ENCODE assay signal across 8 cellular contexts in the genomic region with DNA sequence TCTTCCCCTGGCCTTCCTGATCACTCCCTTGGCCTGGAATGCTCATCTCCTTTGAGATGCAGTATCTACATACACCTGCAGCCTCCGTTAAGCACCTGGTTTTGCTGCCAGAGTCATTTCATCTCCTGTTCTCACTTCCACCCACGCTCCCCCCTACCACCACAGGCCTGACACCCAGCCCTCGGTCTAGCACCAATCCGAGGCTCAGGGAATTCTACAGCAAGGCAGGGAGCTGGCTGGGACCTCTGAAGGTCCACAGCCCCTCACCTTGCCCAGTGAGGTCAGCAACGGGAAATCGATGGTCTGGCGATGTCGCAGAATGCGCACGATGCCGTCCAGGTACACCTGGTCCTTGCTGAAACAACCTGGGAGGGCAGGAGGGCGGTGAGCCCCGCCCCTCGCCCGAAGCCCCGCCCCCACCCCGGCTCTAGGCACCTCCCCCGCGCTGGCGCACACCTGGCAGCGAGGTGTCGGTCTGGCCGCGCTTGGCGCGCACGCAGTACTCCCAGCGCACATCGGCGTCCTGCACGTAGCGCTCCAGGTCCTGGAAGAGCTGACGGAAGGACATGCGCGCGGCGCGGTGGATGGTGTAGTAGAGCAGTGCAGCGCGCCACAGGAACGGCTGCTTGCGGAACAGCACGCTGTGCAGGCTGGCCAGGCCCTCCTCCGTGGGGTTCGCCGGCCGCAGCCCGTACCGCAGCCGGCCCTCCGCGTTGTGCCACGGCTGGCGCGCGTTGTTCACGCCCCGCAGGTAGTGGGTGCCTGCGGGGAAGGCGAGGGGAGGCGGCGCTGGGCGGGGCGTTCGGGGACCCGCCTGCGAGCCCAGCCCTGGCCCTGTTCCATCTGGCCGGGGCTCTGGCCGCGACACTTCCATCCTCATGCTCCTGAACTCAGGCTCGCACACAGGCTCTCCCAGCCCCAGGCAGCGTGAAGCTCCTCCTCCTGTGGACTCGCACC. TPM values are rescaled to one million over a fixed set of nuclear protein-coding genes. Genes with fewer than 3 reads are reported as not detected.
DNase-seq lines count a peak whose midpoint lies in the region; ATAC-seq and TF ChIP-seq lines count a peak whose summit lies in the region.

No MANE protein-coding gene starts in this region.

- DNase-seq in COR-L47 (lab: John Stamatoyannopoulos, UW) (peak; percentile 92), NCI-H1092 treated with DMSO at 0.1 percent for 48 hours (lab: John Stamatoyannopoulos, UW) (peak; percentile 47), lung microvascular endothelial cell (ENCODE audit: low read depth in 2 of 2) (peak; percentile 62 to 76), tibial nerve (ENCODE audit: low spot score in 2 of 2) (no peak)
- DNase-seq in activated CD4-positive, alpha-beta T cell treated with anti-CD3 and anti-CD28 coated beads, Interleukin-2, amount 10 ng/mL, durations not matched to agents 24 days and 14 days, result peak; percentile 90
- peak; percentile 18 for DNase-seq in effector CD8-positive, alpha-beta T cell (lab: John Stamatoyannopoulos, UW)

- H3K4me1 Mint-ChIP-seq in activated CD4-positive, alpha-beta T cell treated with anti-CD3 and anti-CD28 coated beads, Interleukin-2, amount 10 ng/mL, durations not matched to agents 24 days and 14 days, result peaks cover 43% of the 10 kb centered on the region

- peaks cover 21% of the 10 kb centered on the region for H3K36me3 Mint-ChIP-seq in activated CD4-positive, alpha-beta T cell treated with anti-CD3 and anti-CD28 coated beads, Interleukin-2, amount 10 ng/mL, durations not matched to agents 24 days and 14 days (ENCODE audit: low read depth)

- peaks cover 0 to 55% (median 26%) of the 10 kb centered on the region in 4 donors for H3K4me1 ChIP-seq in tibial nerve

- WGBS in tibial nerve, 2 donors, result 9% methylated on average over 17 to 53 of the region's 73 CpGs

- peak overlapping the region; percentile 28 to 50 (median 40) for H3K4me3 ChIP-seq in tibial nerve

- H3K9me3 Mint-ChIP-seq in activated CD4-positive, alpha-beta T cell treated with anti-CD3 and anti-CD28 coated beads, Interleukin-2, amount 10 ng/mL, durations not matched to agents 24 days and 14 days, result no peaks in the 10 kb centered on the region

- H3K27me3 ChIP-seq in tibial nerve, result peaks cover 0 to 16% of the 10 kb centered on the region in 2 donors

- no peaks in the 10 kb centered on the region for H3K36me3 ChIP-seq in tibial nerve

- H3K27ac ChIP-seq in tibial nerve, result peak overlapping the region in 1 of 4 donors; percentile 65

- no peak overlapping the region for H3K27ac Mint-ChIP-seq in activated CD4-positive, alpha-beta T cell treated with anti-CD3 and anti-CD28 coated beads, Interleukin-2, amount 10 ng/mL, durations not matched to agents 24 days and 14 days

- intact Hi-C loops in activated CD4-positive, alpha-beta T cell treated with anti-CD3 and anti-CD28 coated beads, Interleukin-2, amount 10 ng/mL, durations not matched to agents 24 days and 14 days (cut with micrococcal nuclease), result no loop called here

- ATAC-seq in GM21529 (IDR thresholded peaks at IDR 0.05; ENCODE audit: unreplicated experiment), result no peak
- no peak for ATAC-seq in HG02588 (IDR thresholded peaks at IDR 0.05; ENCODE audit: unreplicated experiment)

- H3K9me3 ChIP-seq in tibial nerve, result no peaks in the 10 kb centered on the region

- TF ChIP-seq CTCF in tibial nerve (IDR thresholded peaks at IDR 0.05), result peak in 1 of 5 experiments; percentile 39

- no peaks in the 10 kb centered on the region for H3K27me3 Mint-ChIP-seq in activated CD4-positive, alpha-beta T cell treated with anti-CD3 and anti-CD28 coated beads, Interleukin-2, amount 10 ng/mL, durations not matched to agents 24 days and 14 days

- TF ChIP-seq POLR2A in tibial nerve (IDR thresholded peaks at IDR 0.05), result no peak

- TF ChIP-seq EP300 in tibial nerve (IDR thresholded peaks at IDR 0.05), result no peak

- H3K4me3 Mint-ChIP-seq in activated CD4-positive, alpha-beta T cell treated with anti-CD3 and anti-CD28 coated beads, Interleukin-2, amount 10 ng/mL, durations not matched to agents 24 days and 14 days, result peak overlapping the region; percentile 74

RNA-seq across cellular contexts. Expression of a gene that starts 5.7 kb away (rescaled TPM):
- 51.3 and 55.1 TPM in 2 replicates for total RNA-seq in activated CD4-positive, alpha-beta T cell treated with anti-CD3 and anti-CD28 coated beads, Interleukin-2, amount 10 ng/mL, durations not matched to agents 24 days and 14 days
- total RNA-seq in lung microvascular endothelial cell, result 5.7 and 10.1 TPM in 2 replicates
- 10 to 100 TPM; 13.6 to 42.9 (median 18.9) TPM for total RNA-seq in tibial nerve

RNA-seq across cellular contexts. Expression of a gene that starts 7.7 kb away (rescaled TPM):
- total RNA-seq in activated CD4-positive, alpha-beta T cell treated with anti-CD3 and anti-CD28 coated beads, Interleukin-2, amount 10 ng/mL, durations not matched to agents 24 days and 14 days, result 31.0 and 36.7 TPM in 2 replicates
- 4.8 and 5.6 TPM in 2 replicates for total RNA-seq in lung microvascular endothelial cell
- 10 to 100 TPM; 55.5 to 95.4 (median 76.6) TPM for total RNA-seq in tibial nerve

RNA-seq across cellular contexts. Expression of a gene that starts 11.9 kb away (rescaled TPM):
- total RNA-seq in activated CD4-positive, alpha-beta T cell treated with anti-CD3 and anti-CD28 coated beads, Interleukin-2, amount 10 ng/mL, durations not matched to agents 24 days and 14 days, result 0.12 TPM in 1 of 2 replicates, not detected in the other
- total RNA-seq in lung microvascular endothelial cell (33.8 and 48.0 TPM in 2 replicates), tibial nerve (1 to 10 TPM in 3 of 4 donors, under 1 TPM in 1; 0.66 to 3.9 (median 2.6) TPM)

RNA-seq across cellular contexts. Expression of a gene that starts 13.5 kb away (rescaled TPM):
- total RNA-seq in activated CD4-positive, alpha-beta T cell treated with anti-CD3 and anti-CD28 coated beads, Interleukin-2, amount 10 ng/mL, durations not matched to agents 24 days and 14 days, result 48.5 and 54.0 TPM in 2 replicates
- total RNA-seq in lung microvascular endothelial cell (1.3 and 2.0 TPM in 2 replicates), tibial nerve (100 to 1,000 TPM; 103 to 167 (median 153) TPM)

RNA-seq across cellular contexts. Expression of a gene that starts 13.9 kb away (rescaled TPM):
- 165 and 166 TPM in 2 replicates for total RNA-seq in activated CD4-positive, alpha-beta T cell treated with anti-CD3 and anti-CD28 coated beads, Interleukin-2, amount 10 ng/mL, durations not matched to agents 24 days and 14 days
- total RNA-seq in lung microvascular endothelial cell (44.2 and 60.3 TPM in 2 replicates), tibial nerve (100 to 1,000 TPM in 2 of 4 donors, 10 to 100 TPM in 2; 60.1 to 119 (median 99.8) TPM)

Comparison
In these comparisons a context has a peak if more than half of its experiments do, and no peak if none do; other contexts are left out.
1. DNase-seq: peak in COR-L47 (single experiment), NCI-H1092 treated with DMSO at 0.1 percent for 48 hours (single experiment), activated CD4-positive, alpha-beta T cell treated with anti-CD3 and anti-CD28 coated beads, Interleukin-2, amount 10 ng/mL, durations not matched to agents 24 days and 14 days (single experiment), effector CD8-positive, alpha-beta T cell (single experiment) and lung microvascular endothelial cell (2 of 2); none in tibial nerve (0 of 2).